Comparison of ENCODE assay signal across 21 cellular contexts in the genomic region with DNA sequence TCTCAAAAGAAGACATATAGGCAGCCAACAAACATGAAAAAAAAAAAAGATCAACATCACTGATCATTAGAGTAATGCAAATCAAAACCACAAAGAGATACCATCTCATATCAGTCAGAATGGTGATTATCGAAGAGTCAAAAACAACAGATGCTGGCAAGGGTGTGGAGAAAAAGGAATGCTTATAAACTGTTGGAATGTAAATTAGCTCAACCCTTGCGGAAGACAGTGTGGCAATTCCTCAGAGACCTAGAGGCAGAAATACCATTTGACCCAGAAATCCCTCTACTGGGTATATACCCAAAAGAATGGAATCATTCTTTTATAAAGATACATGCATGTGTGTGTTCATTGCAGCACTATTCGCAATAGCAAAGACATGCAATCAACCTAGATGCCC.
DNase-seq lines count a peak whose midpoint lies in the region; TF ChIP-seq lines count a peak whose summit lies in the region.
"Had no signal": no experiment of that assay in that cellular context is flagged by ENCODE, and none has a peak within 500 bp of the region (broad histone marks: within the 10 kb centered on the region; RNA-seq: fewer than 3 reads in every experiment).

No MANE protein-coding gene starts in this region.

- intact Hi-C loops in esophagus muscularis mucosa (cut with DNase I), result no loop called here

- no peak overlapping the region; the same call in 1 of the 2 replicates for H3K27ac Mint-ChIP-seq in HFFc6
- H3K27ac Mint-ChIP-seq: activated CD4-positive, alpha-beta T cell treated with anti-CD3 and anti-CD28 coated beads, Interleukin-2, amount 10 ng/mL, durations not matched to agents 24 days and 14 days; activated T-helper 17 cell treated with anti-CD3 and anti-CD28 coated beads, Interleukin-2, amount 50 U/mL, for 72 hours; CD4-positive, alpha-beta memory T cell; nephron; stimulated activated naive B cell treated with anti-CD40 and anti-IgM and Interleukin-4, amounts not matched to agents 10 μg/mL and 1 μg/mL and 100 μg/mL, for 72 hours had no signal

- TF ChIP-seq CTCF in AG10803 (conservative IDR thresholded peaks at IDR 0.05; ENCODE audit: low read length), result no peak
- no peak for TF ChIP-seq CTCF in HFFc6 (IDR thresholded peaks at IDR 0.05)
- TF ChIP-seq CTCF in esophagus muscularis mucosa (IDR thresholded peaks at IDR 0.05), result no peak

- H3K9me3 ChIP-seq in adipocyte (ENCODE audit: control insufficient read depth, low read length) (no peaks in the 10 kb centered on the region), esophagus muscularis mucosa (no peaks in the 10 kb centered on the region)
- H3K9me3 ChIP-seq: thoracic aorta had no signal

- no peaks in the 10 kb centered on the region for H3K27me3 ChIP-seq in adipocyte (replicated peaks; ENCODE audit: control insufficient read depth, insufficient read depth, low read length)
- H3K27me3 ChIP-seq in esophagus muscularis mucosa, result no peaks in the 10 kb centered on the region
- H3K27me3 ChIP-seq: dorsolateral prefrontal cortex had no signal

- no peaks in the 10 kb centered on the region for H3K36me3 ChIP-seq in adipocyte (ENCODE audit: control insufficient read depth, insufficient read depth, low read length, severe bottlenecking)
- peaks cover 0 to 2% (median 0%) of the 10 kb centered on the region in 4 donors for H3K36me3 ChIP-seq in esophagus muscularis mucosa
- H3K36me3 ChIP-seq: thoracic aorta had no signal

- H3K36me3 Mint-ChIP-seq in HFFc6 (ENCODE audit: low read depth), result peaks cover 20% of the 10 kb centered on the region

- peaks cover 48% of the 10 kb centered on the region for H3K4me1 Mint-ChIP-seq in HFFc6 (ENCODE audit: low read depth)
- H3K4me1 Mint-ChIP-seq: activated CD4-positive, alpha-beta T cell treated with anti-CD3 and anti-CD28 coated beads, Interleukin-2, amount 10 ng/mL, durations not matched to agents 24 days and 14 days; activated T-helper 17 cell treated with anti-CD3 and anti-CD28 coated beads, Interleukin-2, amount 50 U/mL, for 72 hours; nephron had no signal

- no peak overlapping the region for H3K4me3 ChIP-seq in AG10803 (ENCODE audit: low read length)
- H3K4me3 ChIP-seq in adipocyte (ENCODE audit: low read length), result no peak overlapping the region
- no peak overlapping the region for H3K4me3 ChIP-seq in esophagus muscularis mucosa
- H3K4me3 ChIP-seq: dorsolateral prefrontal cortex, thoracic aorta had no signal

- H3K4me1 ChIP-seq in adipocyte (ENCODE audit: control insufficient read depth, insufficient read depth, low read length), result peaks cover 41% of the 10 kb centered on the region
- no peaks in the 10 kb centered on the region for H3K4me1 ChIP-seq in esophagus muscularis mucosa

- peak; percentile 61 for DNase-seq in AG10803 (ENCODE audit: low read depth)
- peak; percentile 50 for DNase-seq in HFFc6
- peak; percentile 38 for DNase-seq in adipocyte (ENCODE audit: low read depth)
- peak; percentile 53 for DNase-seq in foreskin melanocyte
- no peak for DNase-seq in esophagus muscularis mucosa (ENCODE audit: extremely low spot score)
- DNase-seq in NCI-H510A (lab: John Stamatoyannopoulos, UW), result no peak
- DNase-seq in activated effector memory CD4-positive, alpha-beta T cell treated with anti-CD3 and anti-CD28 coated beads, Interleukin-2, amount 50 U/mL, for 16 hours, result no peak
- no peak for DNase-seq in NCI-H1092 (lab: John Stamatoyannopoulos, UW)
- DNase-seq: activated CD4-positive, alpha-beta T cell treated with anti-CD3 and anti-CD28 coated beads, Interleukin-2, amount 10 ng/mL, durations not matched to agents 24 days and 14 days; CD4-positive, alpha-beta memory T cell; dorsolateral prefrontal cortex; left colon; NCI-H1436; NCI-H774; SHP77; stimulated activated CD4-positive, alpha-beta T cell treated with anti-CD3 and anti-CD28 coated beads, Interleukin-1b, Interleukin-23, amount 100 ng/mL, for 48 hours; stimulated activated naive B cell treated with anti-CD40 and anti-IgM and Interleukin-4, amounts not matched to agents 10 μg/mL and 1 μg/mL and 100 μg/mL, for 72 hours had no signal

- peaks cover 2% of the 10 kb centered on the region; the same call in 1 of the 2 replicates for H3K27me3 Mint-ChIP-seq in HFFc6 (ENCODE audit: insufficient read depth)
- H3K27me3 Mint-ChIP-seq: activated T-helper 17 cell treated with anti-CD3 and anti-CD28 coated beads, Interleukin-2, amount 50 U/mL, for 72 hours; CD4-positive, alpha-beta memory T cell; stimulated activated naive B cell treated with anti-CD40 and anti-IgM and Interleukin-4, amounts not matched to agents 10 μg/mL and 1 μg/mL and 100 μg/mL, for 72 hours had no signal

- H3K4me3 Mint-ChIP-seq in HFFc6, result no peak overlapping the region; the same call in 1 of the 2 replicates
- H3K4me3 Mint-ChIP-seq: activated CD4-positive, alpha-beta T cell treated with anti-CD3 and anti-CD28 coated beads, Interleukin-2, amount 10 ng/mL, durations not matched to agents 24 days and 14 days; activated T-helper 17 cell treated with anti-CD3 and anti-CD28 coated beads, Interleukin-2, amount 50 U/mL, for 72 hours; CD4-positive, alpha-beta memory T cell; nephron; stimulated activated naive B cell treated with anti-CD40 and anti-IgM and Interleukin-4, amounts not matched to agents 10 μg/mL and 1 μg/mL and 100 μg/mL, for 72 hours had no signal

- H3K27ac ChIP-seq in esophagus muscularis mucosa (replicated peaks in 1 of 4), result no peak overlapping the region
- H3K27ac ChIP-seq: dorsolateral prefrontal cortex, epithelial cell of prostate, thoracic aorta had no signal

- no peak for TF ChIP-seq EP300 in esophagus muscularis mucosa (IDR thresholded peaks at IDR 0.05)

- no peak overlapping the region for H3K9ac ChIP-seq in adipocyte (ENCODE audit: low read length)

- no peaks in the 10 kb centered on the region for H3K9me3 Mint-ChIP-seq in HFFc6
- H3K9me3 Mint-ChIP-seq: activated T-helper 17 cell treated with anti-CD3 and anti-CD28 coated beads, Interleukin-2, amount 50 U/mL, for 72 hours; CD4-positive, alpha-beta memory T cell; nephron had no signal

- 94% methylated on average over 3 of the region's 3 CpGs for WGBS in esophagus muscularis mucosa

- TF ChIP-seq POLR2A in esophagus muscularis mucosa (IDR thresholded peaks at IDR 0.05; ENCODE audit: low read depth), result no peak

Comparison
In these comparisons a context has a peak if more than half of its experiments do, and no peak if none do; other contexts are left out.
1. DNase-seq: peak in AG10803 (single experiment), HFFc6 (single experiment), adipocyte (single experiment) and foreskin melanocyte (single experiment); none in esophagus muscularis mucosa (single experiment), NCI-H510A (single experiment), activated effector memory CD4-positive, alpha-beta T cell treated with anti-CD3 and anti-CD28 coated beads, Interleukin-2, amount 50 U/mL, for 16 hours (single experiment) and NCI-H1092 (single experiment).